Comparison of ENCODE assay signal across 32 cellular contexts in the genomic region with DNA sequence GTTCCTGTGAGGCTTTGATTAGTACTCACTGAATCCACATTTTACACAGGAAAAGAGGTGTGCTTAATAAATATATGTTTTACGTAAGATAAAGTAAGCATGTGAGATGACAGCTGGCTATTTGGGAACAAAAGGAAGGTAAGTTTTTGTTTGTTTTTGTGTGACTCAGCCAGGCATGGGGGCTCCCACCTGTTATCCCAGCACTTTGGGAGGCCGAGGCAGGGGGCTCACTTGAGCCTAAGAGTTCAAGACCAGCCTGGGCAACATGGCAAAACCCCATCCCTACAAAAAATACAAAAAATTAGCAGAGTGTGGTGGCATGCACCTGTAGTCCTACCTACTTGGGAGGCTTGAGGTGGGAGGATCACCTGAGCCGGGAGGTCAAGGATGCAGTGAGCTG. TPM values are rescaled to one million over a fixed set of nuclear protein-coding genes. Genes with fewer than 3 reads are reported as not detected.
"Had no signal": no experiment of that assay in that cellular context is flagged by ENCODE, and none has a peak within 500 bp of the region (broad histone marks: within the 10 kb centered on the region; RNA-seq: fewer than 3 reads in every experiment).

No MANE protein-coding gene starts in this region.

- H3K4me3 Mint-ChIP-seq: activated B cell treated with CpG ODN at 0.5 μM for 24 hours; activated CD8-positive, alpha-beta T cell treated with anti-CD3 and anti-CD28 coated beads for 36 hours; activated naive CD8-positive, alpha-beta T cell treated with anti-CD3 and anti-CD28 coated beads, Interleukin-2, amount 10 ng/mL, durations not matched to agents 7 days and 5 days; activated T-cell treated with anti-CD3 and anti-CD28 coated beads, Interleukin-2, amount 50 U/mL, for 4 hours; activated T-helper 17 cell treated with anti-CD3 and anti-CD28 coated beads, Interleukin-2, amount 50 U/mL, for 72 hours; brain; dendritic cell treated with granulocyte-macrophage colony-stimulating factor and Interleukin-4, amounts not matched to agents 40 ng/mL and 50 ng/mL, for 4 days; endodermal cell; T-helper 1 cell treated with Interleukin-12 subunit alpha and Interleukin-12 subunit beta and Interleukin-4 antibody, amounts not matched to agents 30 μg/mL and 1 μg/mL, for 36 hours had no signal

- H3K27me3 Mint-ChIP-seq: activated CD8-positive, alpha-beta T cell treated with anti-CD3 and anti-CD28 coated beads for 36 hours had no signal

- H3K4me1 Mint-ChIP-seq: activated B cell treated with CpG ODN at 0.5 μM for 24 hours; activated naive CD8-positive, alpha-beta T cell treated with anti-CD3 and anti-CD28 coated beads, Interleukin-2, amount 10 ng/mL, durations not matched to agents 7 days and 5 days; activated T-helper 17 cell treated with anti-CD3 and anti-CD28 coated beads, Interleukin-2, amount 50 U/mL, for 72 hours had no signal

- H3K27ac Mint-ChIP-seq: activated B cell treated with CpG ODN at 0.5 μM for 24 hours; activated CD8-positive, alpha-beta T cell treated with anti-CD3 and anti-CD28 coated beads for 36 hours; activated naive CD8-positive, alpha-beta T cell treated with anti-CD3 and anti-CD28 coated beads, Interleukin-2, amount 10 ng/mL, durations not matched to agents 7 days and 5 days; brain; dendritic cell treated with granulocyte-macrophage colony-stimulating factor and Interleukin-4, amounts not matched to agents 40 ng/mL and 50 ng/mL, for 4 days; endodermal cell; T-helper 1 cell treated with Interleukin-12 subunit alpha and Interleukin-12 subunit beta and Interleukin-4 antibody, amounts not matched to agents 30 μg/mL and 1 μg/mL, for 36 hours had no signal

- H3K36me3 Mint-ChIP-seq: activated naive CD4-positive, alpha-beta T cell treated with anti-CD3 and anti-CD28 coated beads, Interleukin-2, amount 50 U/mL, for 72 hours; activated naive CD8-positive, alpha-beta T cell treated with anti-CD3 and anti-CD28 coated beads, Interleukin-2, amount 10 ng/mL, durations not matched to agents 7 days and 5 days; brain had no signal

- DNase-seq: activated B cell treated with CpG ODN at 0.5 μM for 24 hours; activated CD4-positive, alpha-beta T cell treated with anti-CD3 and anti-CD28 coated beads for 48 hours; activated CD4-positive, alpha-beta T cell treated with anti-CD3 and anti-CD28 coated beads, Interleukin-2, amount 50 U/mL, for 1 hour; activated CD4-positive, alpha-beta T cell treated with anti-CD3 and anti-CD28 coated beads, Interleukin-2, amount 50 U/mL, for 48 hours; activated CD8-positive, alpha-beta memory T cell treated with anti-CD3 and anti-CD28 coated beads for 24 hours; activated CD8-positive, alpha-beta T cell treated with anti-CD3 and anti-CD28 coated beads for 36 hours; activated effector memory CD4-positive, alpha-beta T cell treated with Interleukin-2 at 50 U/mL for 16 hours; activated gamma-delta T cell treated with Interleukin-2 at 50 U/mL for 16 hours; activated naive CD4-positive, alpha-beta T cell treated with Interleukin-2 at 50 U/mL for 16 hours; activated naive CD8-positive, alpha-beta T cell treated with anti-CD3 and anti-CD28 coated beads, Interleukin-2, amount 10 ng/mL, durations not matched to agents 7 days and 5 days; activated T-cell treated with anti-CD3 and anti-CD28 coated beads, Interleukin-2, amount 50 U/mL, for 4 hours; central memory CD4-positive, alpha-beta T cell; dorsolateral prefrontal cortex; effector memory CD4-positive, alpha-beta T cell; endodermal cell; erythroblast; foreskin keratinocyte; gastrocnemius medialis; glutamatergic neuron; T1000; WERI-Rb-1 had no signal

- H3K9me3 Mint-ChIP-seq: activated B cell treated with CpG ODN at 0.5 μM for 24 hours; activated CD8-positive, alpha-beta T cell treated with anti-CD3 and anti-CD28 coated beads for 36 hours; activated naive CD4-positive, alpha-beta T cell treated with anti-CD3 and anti-CD28 coated beads, Interleukin-2, amount 50 U/mL, for 72 hours; activated naive CD8-positive, alpha-beta T cell treated with anti-CD3 and anti-CD28 coated beads, Interleukin-2, amount 10 ng/mL, durations not matched to agents 7 days and 5 days; activated T-cell treated with anti-CD3 and anti-CD28 coated beads, Interleukin-2, amount 50 U/mL, for 4 hours; activated T-helper 17 cell treated with anti-CD3 and anti-CD28 coated beads, Interleukin-2, amount 50 U/mL, for 72 hours; dendritic cell treated with granulocyte-macrophage colony-stimulating factor and Interleukin-4, amounts not matched to agents 40 ng/mL and 50 ng/mL, for 4 days; endodermal cell; T-helper 1 cell treated with Interleukin-12 subunit alpha and Interleukin-12 subunit beta and Interleukin-4 antibody, amounts not matched to agents 30 μg/mL and 1 μg/mL, for 36 hours had no signal

RNA-seq across cellular contexts. Expression of a gene that starts 17.9 kb away (rescaled TPM):
- total RNA-seq: activated B cell treated with CpG ODN at 0.5 μM for 24 hours; activated CD8-positive, alpha-beta T cell treated with anti-CD3 and anti-CD28 coated beads for 36 hours; activated naive CD4-positive, alpha-beta T cell treated with anti-CD3 and anti-CD28 coated beads, Interleukin-2, amount 50 U/mL, for 72 hours; activated naive CD8-positive, alpha-beta T cell treated with anti-CD3 and anti-CD28 coated beads, Interleukin-2, amount 10 ng/mL, durations not matched to agents 7 days and 5 days; activated T-cell treated with anti-CD3 and anti-CD28 coated beads, Interleukin-2, amount 50 U/mL, for 4 hours; activated T-helper 17 cell treated with anti-CD3 and anti-CD28 coated beads, Interleukin-2, amount 50 U/mL, for 72 hours; ascending aorta; breast epithelium; cardiac muscle cell; cerebellum; foreskin keratinocyte; gastrocnemius medialis; heart left ventricle; T-helper 2 cell treated with Interferon-gamma antibody and Interleukin-4, amounts not matched to agents 100 ng/mL and 5 ng/mL, for 36 hours had no signal

RNA-seq across cellular contexts. Expression of a gene that starts 23.5 kb away (rescaled TPM):
- total RNA-seq: activated B cell treated with CpG ODN at 0.5 μM for 24 hours; activated CD8-positive, alpha-beta T cell treated with anti-CD3 and anti-CD28 coated beads for 36 hours; activated naive CD4-positive, alpha-beta T cell treated with anti-CD3 and anti-CD28 coated beads, Interleukin-2, amount 50 U/mL, for 72 hours; activated naive CD8-positive, alpha-beta T cell treated with anti-CD3 and anti-CD28 coated beads, Interleukin-2, amount 10 ng/mL, durations not matched to agents 7 days and 5 days; activated T-cell treated with anti-CD3 and anti-CD28 coated beads, Interleukin-2, amount 50 U/mL, for 4 hours; activated T-helper 17 cell treated with anti-CD3 and anti-CD28 coated beads, Interleukin-2, amount 50 U/mL, for 72 hours; ascending aorta; breast epithelium; foreskin keratinocyte; gastrocnemius medialis; heart left ventricle; T-helper 2 cell treated with Interferon-gamma antibody and Interleukin-4, amounts not matched to agents 100 ng/mL and 5 ng/mL, for 36 hours had no signal

RNA-seq across cellular contexts. Expression of a gene that starts 46.7 kb away (rescaled TPM):
- total RNA-seq: activated naive CD8-positive, alpha-beta T cell treated with anti-CD3 and anti-CD28 coated beads, Interleukin-2, amount 10 ng/mL, durations not matched to agents 7 days and 5 days; T-helper 2 cell treated with Interferon-gamma antibody and Interleukin-4, amounts not matched to agents 100 ng/mL and 5 ng/mL, for 36 hours had no signal

RNA-seq across cellular contexts. Expression of a gene that starts 59.2 kb away (rescaled TPM):
- total RNA-seq: activated B cell treated with CpG ODN at 0.5 μM for 24 hours; activated T-cell treated with anti-CD3 and anti-CD28 coated beads, Interleukin-2, amount 50 U/mL, for 4 hours had no signal
